10 cellular contexts compared by ENCODE assay signal in genomic region chr11:71843355-71843754, GRCh38. TPM values are rescaled to one million over a fixed set of nuclear protein-coding genes. Genes with fewer than 3 reads are reported as not detected.
"Had no signal": no experiment of that assay in that cellular context is flagged by ENCODE, and none has a peak within 500 bp of the region (broad histone marks: within the 10 kb centered on the region; RNA-seq: fewer than 3 reads in every experiment).

No MANE protein-coding gene starts in this region.

RNA-seq across cellular contexts. Expression of gene DEFB108B, which starts 10.4 kb away (rescaled TPM):
- total RNA-seq: LHCN-M2, MCF 10A, NCI-H460, OCI-LY7, PC-9, Right ventricle myocardium inferior, RPMI7951, SJCRH30, SK-MEL-5, T-cell had no signal

RNA-seq across cellular contexts. Expression of gene DEFB131B, which starts 34.9 kb away (rescaled TPM):
- total RNA-seq: LHCN-M2, MCF 10A, NCI-H460, OCI-LY7, PC-9, Right ventricle myocardium inferior, RPMI7951, SJCRH30, SK-MEL-5, T-cell had no signal
